In genomic region chr4:147638942-147639341, GRCh38 we compare ENCODE assay signal across 12 cellular contexts. TPM values are rescaled to one million over a fixed set of nuclear protein-coding genes. Genes with fewer than 3 reads are reported as not detected.
DNase-seq lines count a peak whose midpoint lies in the region; ATAC-seq lines count a peak whose summit lies in the region.
"Had no signal": no experiment of that assay in that cellular context is flagged by ENCODE, and none has a peak within 500 bp of the region (broad histone marks: within the 10 kb centered on the region; RNA-seq: fewer than 3 reads in every experiment).

No MANE protein-coding gene starts in this region.

- no peak overlapping the region for H3K27ac Mint-ChIP-seq in activated T-helper 17 cell treated with anti-CD3 and anti-CD28 coated beads, Interleukin-2, amount 50 U/mL, for 72 hours
- peak overlapping the region in 8 of 9 donors; percentile 10 to 87 (median 65) for H3K27ac Mint-ChIP-seq in naive thymus-derived CD4-positive, alpha-beta T cell
- H3K27ac Mint-ChIP-seq in activated CD8-positive, alpha-beta memory T cell treated with anti-CD3 and anti-CD28 coated beads, Interleukin-2, amount 10 ng/mL, durations not matched to agents 7 days and 5 days: no peak overlapping the region

- no peaks in the 10 kb centered on the region for H3K27me3 ChIP-seq in naive thymus-derived CD4-positive, alpha-beta T cell (ENCODE audit: control insufficient read depth in 2 of 2, insufficient read depth in 2 of 2, low read length in 2 of 2)

- intact Hi-C loops in naive thymus-derived CD4-positive, alpha-beta T cell (cut with micrococcal nuclease): loop anchor here (1.0 to 5.0 kb wide), 2 partner anchors 11 to 43 kb away; partner anchors contain the start of gene PRMT9 (in 1 of the 2)

- no peak overlapping the region for H3K4me3 ChIP-seq in naive thymus-derived CD4-positive, alpha-beta T cell (ENCODE audit: low read length)

- H3K4me1 ChIP-seq in naive thymus-derived CD4-positive, alpha-beta T cell (ENCODE audit: control insufficient read depth in 2 of 2, insufficient read depth in 2 of 2, low read length in 2 of 2): no peaks in the 10 kb centered on the region

- POLR2A ChIA-PET in naive thymus-derived CD4-positive, alpha-beta T cell (lab: Charles Lee): no interaction called here

- peaks cover 5 to 55% (median 7%) of the 10 kb centered on the region in 3 experiments for H3K36me3 ChIP-seq in naive thymus-derived CD4-positive, alpha-beta T cell (ENCODE audit: control insufficient read depth in 2 of 3, insufficient read depth in 3 of 3, low read length in 3 of 3)

- peaks cover 16% of the 10 kb centered on the region for H3K4me1 Mint-ChIP-seq in activated T-helper 17 cell treated with anti-CD3 and anti-CD28 coated beads, Interleukin-2, amount 50 U/mL, for 72 hours
- H3K4me1 Mint-ChIP-seq in naive thymus-derived CD4-positive, alpha-beta T cell: peaks cover 10 to 30% (median 25%) of the 10 kb centered on the region in 7 donors
- H3K4me1 Mint-ChIP-seq in activated CD8-positive, alpha-beta memory T cell treated with anti-CD3 and anti-CD28 coated beads, Interleukin-2, amount 10 ng/mL, durations not matched to agents 7 days and 5 days: peaks cover 12% of the 10 kb centered on the region

- H3K9me3 ChIP-seq in naive thymus-derived CD4-positive, alpha-beta T cell (ENCODE audit: control insufficient read depth in 2 of 3, low read length in 3 of 3): no peaks in the 10 kb centered on the region

- no peaks in the 10 kb centered on the region for H3K27me3 Mint-ChIP-seq in activated T-helper 17 cell treated with anti-CD3 and anti-CD28 coated beads, Interleukin-2, amount 50 U/mL, for 72 hours
- H3K27me3 Mint-ChIP-seq in naive thymus-derived CD4-positive, alpha-beta T cell: no peaks in the 10 kb centered on the region
- H3K27me3 Mint-ChIP-seq in activated CD8-positive, alpha-beta memory T cell treated with anti-CD3 and anti-CD28 coated beads, Interleukin-2, amount 10 ng/mL, durations not matched to agents 7 days and 5 days: no peaks in the 10 kb centered on the region

- CTCF ChIA-PET in naive thymus-derived CD4-positive, alpha-beta T cell (lab: Charles Lee): no interaction called here
- CTCF ChIA-PET in activated CD8-positive, alpha-beta memory T cell treated with anti-CD3 and anti-CD28 coated beads, Interleukin-2, amount 10 ng/mL, durations not matched to agents 7 days and 5 days (lab: Charles Lee): no interaction called here

- H3K9me3 Mint-ChIP-seq in activated T-helper 17 cell treated with anti-CD3 and anti-CD28 coated beads, Interleukin-2, amount 50 U/mL, for 72 hours: no peaks in the 10 kb centered on the region
- H3K9me3 Mint-ChIP-seq in naive thymus-derived CD4-positive, alpha-beta T cell: peaks cover 0 to 10% (median 0%) of the 10 kb centered on the region in 11 donors
- H3K9me3 Mint-ChIP-seq in activated CD8-positive, alpha-beta memory T cell treated with anti-CD3 and anti-CD28 coated beads, Interleukin-2, amount 10 ng/mL, durations not matched to agents 7 days and 5 days (ENCODE audit: low read depth): no peaks in the 10 kb centered on the region

- ATAC-seq in GM18867 (IDR thresholded peaks at IDR 0.05; ENCODE audit: unreplicated experiment) (peak; percentile 48), HG02678 (IDR thresholded peaks at IDR 0.05; ENCODE audit: unreplicated experiment) (peak; percentile 65)
- ATAC-seq in activated T-helper 17 cell treated with anti-CD3 and anti-CD28 coated beads, Interleukin-2, amount 50 U/mL, for 72 hours (replicated peaks): peak; percentile 37
- no peak for ATAC-seq in naive thymus-derived CD4-positive, alpha-beta T cell
- no peak for ATAC-seq in activated CD8-positive, alpha-beta memory T cell treated with anti-CD3 and anti-CD28 coated beads, Interleukin-2, amount 10 ng/mL, durations not matched to agents 7 days and 5 days

- H3K4me3 Mint-ChIP-seq in activated T-helper 17 cell treated with anti-CD3 and anti-CD28 coated beads, Interleukin-2, amount 50 U/mL, for 72 hours: no peak overlapping the region
- H3K4me3 Mint-ChIP-seq in naive thymus-derived CD4-positive, alpha-beta T cell: peak overlapping the region in 5 of 10 donors; percentile 15 to 68 (median 34)
- no peak overlapping the region for H3K4me3 Mint-ChIP-seq in activated CD8-positive, alpha-beta memory T cell treated with anti-CD3 and anti-CD28 coated beads, Interleukin-2, amount 10 ng/mL, durations not matched to agents 7 days and 5 days

- H3K36me3 Mint-ChIP-seq in activated T-helper 17 cell treated with anti-CD3 and anti-CD28 coated beads, Interleukin-2, amount 50 U/mL, for 72 hours (ENCODE audit: low read depth): peaks cover 92% of the 10 kb centered on the region
- H3K36me3 Mint-ChIP-seq in naive thymus-derived CD4-positive, alpha-beta T cell: peaks cover 25 to 80% (median 52%) of the 10 kb centered on the region in 5 donors
- peaks cover 70% of the 10 kb centered on the region for H3K36me3 Mint-ChIP-seq in activated CD8-positive, alpha-beta memory T cell treated with anti-CD3 and anti-CD28 coated beads, Interleukin-2, amount 10 ng/mL, durations not matched to agents 7 days and 5 days

- DNase-seq in naive thymus-derived CD4-positive, alpha-beta T cell: no peak
- DNase-seq in NCI-H2227 treated with DMSO at 0.1 percent for 48 hours (lab: John Stamatoyannopoulos, UW): no peak
- no peak for DNase-seq in activated CD8-positive, alpha-beta memory T cell treated with anti-CD3 and anti-CD28 coated beads, Interleukin-2, amount 10 ng/mL, durations not matched to agents 7 days and 5 days
- DNase-seq in activated CD8-positive, alpha-beta memory T cell treated with anti-CD3 and anti-CD28 coated beads, Interleukin-2, amount 50 U/mL, for 4 hours: no peak
- DNase-seq: DMS153; KG1; NCI-H2171 treated with DMSO at 0.1 percent for 48 hours; stimulated activated CD4-positive, alpha-beta T cell treated with anti-CD3 and anti-CD28 coated beads, Interleukin-12 subunit alpha, Interleukin-12 subunit beta, amount 100 ng/mL, for 4 hours; stimulated activated naive CD4-positive, alpha-beta T cell treated with Interleukin-2 at 50 U/mL for 16 hours had no signal

- peak overlapping the region; percentile 0 for H3K27ac ChIP-seq in naive thymus-derived CD4-positive, alpha-beta T cell (ENCODE audit: low read depth, low read length)

RNA-seq across cellular contexts. Expression of gene TMEM184C, which starts 21.7 kb away (rescaled TPM):
- total RNA-seq in activated T-helper 17 cell treated with anti-CD3 and anti-CD28 coated beads, Interleukin-2, amount 50 U/mL, for 72 hours: 10 to 100 TPM; 14.1 to 18.9 TPM
- total RNA-seq in naive thymus-derived CD4-positive, alpha-beta T cell: 10 to 100 TPM; 13.7 to 27.4 (median 19.0) TPM
- polyA plus RNA-seq in naive thymus-derived CD4-positive, alpha-beta T cell: 10 to 100 TPM; 26.7 to 28.3 TPM
- 10 to 100 TPM; 18.5 to 27.2 TPM for total RNA-seq in activated CD8-positive, alpha-beta memory T cell treated with anti-CD3 and anti-CD28 coated beads, Interleukin-2, amount 10 ng/mL, durations not matched to agents 7 days and 5 days

RNA-seq across cellular contexts. Expression of gene PRMT9, which starts 45.0 kb away (rescaled TPM):
- total RNA-seq in activated T-helper 17 cell treated with anti-CD3 and anti-CD28 coated beads, Interleukin-2, amount 50 U/mL, for 72 hours: 1 to 10 TPM; 5.9 to 7.5 TPM
- total RNA-seq in naive thymus-derived CD4-positive, alpha-beta T cell: 10 to 100 TPM in 4 of 5 experiments, 1 to 10 TPM in 1; 9.7 to 15.9 (median 10.8) TPM
- polyA plus RNA-seq in naive thymus-derived CD4-positive, alpha-beta T cell: 1 to 10 TPM; 4.7 to 8.3 TPM
- total RNA-seq in activated CD8-positive, alpha-beta memory T cell treated with anti-CD3 and anti-CD28 coated beads, Interleukin-2, amount 10 ng/mL, durations not matched to agents 7 days and 5 days: 10 to 100 TPM; 11.9 to 12.0 TPM

Comparison
In these comparisons a context has a peak if more than half of its experiments do, and no peak if none do; other contexts are left out.
1. ATAC-seq: peak in GM18867 (single experiment), HG02678 (single experiment) and activated T-helper 17 cell treated with anti-CD3 and anti-CD28 coated beads, Interleukin-2, amount 50 U/mL, for 72 hours (single experiment); none in naive thymus-derived CD4-positive, alpha-beta T cell (single experiment) and activated CD8-positive, alpha-beta memory T cell treated with anti-CD3 and anti-CD28 coated beads, Interleukin-2, amount 10 ng/mL, durations not matched to agents 7 days and 5 days (single experiment).
2. H3K27ac Mint-ChIP-seq: peak in naive thymus-derived CD4-positive, alpha-beta T cell (8 of 9); none in activated T-helper 17 cell treated with anti-CD3 and anti-CD28 coated beads, Interleukin-2, amount 50 U/mL, for 72 hours (single experiment) and activated CD8-positive, alpha-beta memory T cell treated with anti-CD3 and anti-CD28 coated beads, Interleukin-2, amount 10 ng/mL, durations not matched to agents 7 days and 5 days (single experiment).